1 cellular context compared by ENCODE assay signal in genomic region chr1:86296305-86297205, GRCh38.
TF ChIP-seq lines count a peak whose summit lies in the region.

No MANE protein-coding gene starts in this region.

TF ChIP-seq in K562, 482 proteins besides CTCF, POLR2A, EP300 and RAD21 (continued from another document):
- TF ChIP-seq VEZF1 (CRISPR knock-in tag; IDR thresholded peaks at IDR 0.05) = peak; percentile 52; the same call in 1 of the 2 replicates
- TF ChIP-seq USF1 (CRISPR knock-in tag; IDR thresholded peaks at IDR 0.05) = no peak
- TF ChIP-seq ZBTB17 (CRISPR knock-in tag; IDR thresholded peaks at IDR 0.05) = 0 out of 2 replicates have a peak, but pooled peaks have one; percentile 35
- 0 out of 2 replicates have a peak, but pooled peaks have one; percentile 60 for TF ChIP-seq ZNF445 (CRISPR knock-in tag; IDR thresholded peaks at IDR 0.05; ENCODE audit: low read depth)
